Comparison of ENCODE assay signal across 8 cellular contexts in the genomic region with DNA sequence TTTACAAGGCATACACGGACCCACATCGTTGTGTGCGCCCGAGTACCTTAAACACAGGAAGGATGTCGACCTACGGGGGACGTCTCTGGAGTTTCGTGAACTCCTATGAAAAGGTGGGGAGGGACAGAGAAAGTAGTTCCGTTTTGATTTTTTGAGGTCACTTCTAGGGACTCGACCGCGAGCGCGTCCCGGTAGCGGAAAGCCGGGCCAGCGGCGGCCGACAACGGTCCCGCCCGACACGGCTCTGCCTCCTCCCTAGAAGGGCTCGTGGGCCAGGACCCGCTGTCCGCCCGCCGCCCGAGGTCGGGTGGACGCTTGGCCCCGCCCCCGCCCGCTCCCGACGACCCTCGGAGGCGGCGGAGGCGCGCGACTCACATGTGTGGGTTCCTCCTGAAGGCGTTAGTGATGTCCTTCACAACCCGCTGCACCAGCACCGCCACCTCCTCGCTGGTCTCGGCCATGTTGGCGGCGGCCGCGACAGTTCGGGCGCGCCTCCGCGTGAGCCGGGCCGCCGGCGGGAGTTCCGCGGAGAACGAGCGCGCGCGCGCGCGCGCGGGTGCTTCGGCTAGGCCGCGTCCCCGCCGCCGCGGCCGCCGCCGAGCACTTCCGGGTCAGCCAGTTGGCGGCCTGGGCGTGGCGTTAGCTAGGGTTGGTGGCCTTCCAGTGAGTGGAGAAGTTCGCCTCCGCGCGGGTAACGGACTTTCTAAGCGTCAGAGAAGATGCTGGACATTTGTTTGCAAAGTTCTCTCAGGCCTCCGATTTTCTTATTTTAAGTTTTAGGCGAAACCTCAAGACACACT. TPM values are rescaled to one million over a fixed set of nuclear protein-coding genes. Genes with fewer than 3 reads are reported as not detected.
DNase-seq lines count a peak whose midpoint lies in the region; ATAC-seq and TF ChIP-seq lines count a peak whose summit lies in the region.

A gene with protein sequence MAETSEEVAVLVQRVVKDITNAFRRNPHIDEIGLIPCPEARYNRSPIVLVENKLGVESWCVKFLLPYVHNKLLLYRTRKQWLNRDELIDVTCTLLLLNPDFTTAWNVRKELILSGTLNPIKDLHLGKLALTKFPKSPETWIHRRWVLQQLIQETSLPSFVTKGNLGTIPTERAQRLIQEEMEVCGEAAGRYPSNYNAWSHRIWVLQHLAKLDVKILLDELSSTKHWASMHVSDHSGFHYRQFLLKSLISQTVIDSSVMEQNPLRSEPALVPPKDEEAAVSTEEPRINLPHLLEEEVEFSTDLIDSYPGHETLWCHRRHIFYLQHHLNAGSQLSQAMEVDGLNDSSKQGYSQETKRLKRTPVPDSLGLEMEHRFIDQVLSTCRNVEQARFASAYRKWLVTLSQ (minus strand): TSS at position 534 of the 800 bp plus-strand sequence. CDS start 73 bp downstream, at position 461.

- H3K36me3 Mint-ChIP-seq in activated naive CD4-positive, alpha-beta T cell treated with anti-CD3 and anti-CD28 coated beads, Interleukin-2, amount 50 U/mL, for 72 hours: peaks cover 12 to 18% of the 10 kb centered on the region in 2 donors

- DNase-seq in GM10266 (ENCODE audit: extremely low spot score) (peak; percentile 88), NCI-H1092 (lab: John Stamatoyannopoulos, UW) (peak; percentile 83), SKM-1 (lab: John Stamatoyannopoulos, UW; ENCODE audit: unreplicated experiment) (peak; percentile 32), glomerular visceral epithelial cell (ENCODE audit: extremely low spot score) (peak; percentile 93), omental fat pad (ENCODE audit: low spot score) (peak; percentile 83)
- peak; percentile 91 to 92 for DNase-seq in activated naive CD4-positive, alpha-beta T cell treated with anti-CD3 and anti-CD28 coated beads, Interleukin-2, amount 50 U/mL, for 72 hours (ENCODE audit: low spot score in 2 of 2)

- ATAC-seq in HG02610 (IDR thresholded peaks at IDR 0.05; ENCODE audit: unreplicated experiment) (peak; percentile 86), omental fat pad (ENCODE audit: low FRiP score) (peak; percentile 96)
- peak; percentile 89 to 95 for ATAC-seq in activated naive CD4-positive, alpha-beta T cell treated with anti-CD3 and anti-CD28 coated beads, Interleukin-2, amount 50 U/mL, for 72 hours

- TF ChIP-seq CTCF in GM10266 (IDR thresholded peaks at IDR 0.05; ENCODE audit: control insufficient read depth, insufficient read depth, low read depth, missing control alignments) (peak; percentile 5), omental fat pad (IDR thresholded peaks at IDR 0.05) (no peak)

- peak within 1 kb of the TSS; percentile 96 for H3K27ac Mint-ChIP-seq in activated naive CD4-positive, alpha-beta T cell treated with anti-CD3 and anti-CD28 coated beads, Interleukin-2, amount 50 U/mL, for 72 hours

- H3K27ac ChIP-seq in temporal lobe (ENCODE audit: low read depth, low read length): peak within 1 kb of the TSS; percentile 84

- no peaks in the 10 kb centered on the region for H3K9me3 Mint-ChIP-seq in activated naive CD4-positive, alpha-beta T cell treated with anti-CD3 and anti-CD28 coated beads, Interleukin-2, amount 50 U/mL, for 72 hours

RNA-seq across cellular contexts. Expression of the gene that starts here (rescaled TPM):
- total RNA-seq in activated naive CD4-positive, alpha-beta T cell treated with anti-CD3 and anti-CD28 coated beads, Interleukin-2, amount 50 U/mL, for 72 hours: 10 to 100 TPM; 50.9 to 88.5 TPM
- total RNA-seq in omental fat pad (10 to 100 TPM; 54.1 to 85.1 (median 61.5) TPM), temporal lobe (42.0 TPM)

Comparison
In these comparisons a context has a peak if more than half of its experiments do, and no peak if none do; other contexts are left out.
1. Peak in every context shown above with its lines: DNase-seq, ATAC-seq and H3K27ac ChIP-seq.
2. DNase-seq: peak in every context shown above with its lines; median percentile 93 in glomerular visceral epithelial cell; 92 in activated naive CD4-positive, alpha-beta T cell treated with anti-CD3 and anti-CD28 coated beads, Interleukin-2, amount 50 U/mL, for 72 hours; 88 in GM10266; 83 in NCI-H1092; 83 in omental fat pad; 32 in SKM-1.